ENCODE assay signal across 8 cellular contexts in the genomic region with DNA sequence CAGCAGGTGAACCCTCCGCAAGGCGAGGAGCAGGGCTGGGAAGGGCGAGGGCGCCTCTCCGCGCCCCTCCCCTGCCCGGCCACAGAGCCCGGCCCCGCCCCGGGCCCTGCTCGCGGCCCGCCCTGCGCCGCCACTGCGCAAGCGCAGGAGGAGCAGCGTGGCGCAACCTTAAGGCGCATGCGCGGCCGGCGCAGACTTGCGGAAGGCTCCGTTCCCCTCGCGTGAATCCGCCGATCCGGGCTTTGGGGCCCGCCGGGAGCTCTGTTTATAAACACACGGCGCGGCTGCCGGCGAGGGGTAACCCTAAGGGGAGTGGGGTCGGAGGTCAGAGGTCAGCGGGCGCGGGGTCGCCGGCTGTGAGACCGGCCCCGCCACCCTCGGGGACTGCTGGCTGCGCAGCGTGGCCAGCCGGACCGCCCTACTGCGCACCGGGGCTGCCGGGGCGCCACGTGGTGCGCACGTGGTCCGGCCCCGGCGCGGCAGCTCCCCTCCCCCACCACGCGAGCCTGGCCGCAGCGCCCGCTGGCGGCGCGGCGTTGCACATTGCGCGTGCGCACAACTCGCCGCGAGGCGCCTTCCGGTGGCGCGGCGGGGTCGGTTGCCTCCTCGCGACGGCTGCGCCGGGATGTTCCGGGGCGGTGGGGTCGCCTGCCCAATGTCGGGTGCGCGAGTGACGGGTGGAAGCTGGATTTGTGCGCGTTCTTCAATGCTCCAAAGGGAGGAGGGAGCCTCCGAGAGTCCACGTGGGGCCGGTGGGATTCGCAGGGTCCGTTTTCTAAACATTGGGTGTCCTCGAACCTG. TPM values are rescaled to one million over a fixed set of nuclear protein-coding genes. Genes with fewer than 3 reads are reported as not detected.
DNase-seq lines count a peak whose midpoint lies in the region; TF ChIP-seq lines count a peak whose summit lies in the region.

No MANE protein-coding gene starts in this region.

- peak overlapping the region; percentile 63 for H3K4me3 ChIP-seq in H7 (ENCODE audit: insufficient read depth, low read depth, low read length)
- peak overlapping the region; percentile 64 for H3K4me3 ChIP-seq in thymus (ENCODE audit: low read length)

- H3K36me3 Mint-ChIP-seq in osteocyte (ENCODE audit: unreplicated experiment), result no peaks in the 10 kb centered on the region

- H3K27ac ChIP-seq in thymus (ENCODE audit: low read depth), result peak overlapping the region; percentile 90

- peak; percentile 60 for TF ChIP-seq CTCF in osteocyte (IDR thresholded peaks at IDR 0.05)

- H3K27me3 ChIP-seq in H7 (ENCODE audit: control insufficient read depth, insufficient read depth, low read length), result no peaks in the 10 kb centered on the region
- no peaks in the 10 kb centered on the region for H3K27me3 ChIP-seq in thymus (ENCODE audit: control insufficient read depth, insufficient read depth)

- peak overlapping the region; percentile 93 for H3K27ac Mint-ChIP-seq in osteocyte (ENCODE audit: unreplicated experiment)

- peak; percentile 97 for DNase-seq in GM03348 (ENCODE audit: low spot score)
- DNase-seq in H7, result peak; percentile 99
- peak; percentile 99 for DNase-seq in LoVo (ENCODE audit: low spot score)
- DNase-seq in SHP77 treated with DMSO at 0.1 percent for 48 hours (lab: John Stamatoyannopoulos, UW), result peak; percentile 91
- peak; percentile 96 for DNase-seq in activated naive CD4-positive, alpha-beta T cell treated with Interleukin-2 at 50 U/mL for 16 hours
- DNase-seq in germinal center (ENCODE audit: low spot score), result peak; percentile 97
- peak; percentile 99 for DNase-seq in osteocyte (ENCODE audit: extremely low spot score, unreplicated experiment)

- peaks cover 2% of the 10 kb centered on the region for H3K4me1 ChIP-seq in thymus (ENCODE audit: control insufficient read depth, insufficient read depth, low read length)

- H3K36me3 ChIP-seq in H7 (replicated peaks; ENCODE audit: control insufficient read depth, insufficient read depth, low read length) (no peaks in the 10 kb centered on the region), thymus (ENCODE audit: control insufficient read depth, insufficient read depth) (no peaks in the 10 kb centered on the region)

- WGBS in thymus, result under 1% methylated on average over 103 of the region's 103 CpGs

- peaks cover 8% of the 10 kb centered on the region for H3K4me1 Mint-ChIP-seq in osteocyte (ENCODE audit: unreplicated experiment)

- peak overlapping the region; percentile 84 for H3K4me3 Mint-ChIP-seq in osteocyte (ENCODE audit: unreplicated experiment)

- H3K9me3 ChIP-seq in thymus (ENCODE audit: control insufficient read depth), result no peaks in the 10 kb centered on the region

- H3K9me3 Mint-ChIP-seq in osteocyte (ENCODE audit: unreplicated experiment), result no peaks in the 10 kb centered on the region

- H3K27me3 Mint-ChIP-seq in osteocyte (ENCODE audit: unreplicated experiment), result no peaks in the 10 kb centered on the region

RNA-seq across cellular contexts. Expression of a gene that starts 40.2 kb away (rescaled TPM):
- 20.4 and 23.1 TPM in 2 replicates for total RNA-seq in H7 (2014; rRNA removed; shearing (Covaris generic))
- 56.2 and 63.1 TPM in 2 replicates for total RNA-seq in osteocyte
- polyA plus RNA-seq in thymus, result 7.6 TPM

Comparison
In these comparisons a context has a peak if more than half of its experiments do, and no peak if none do; other contexts are left out.
1. Peak in every context shown above with its lines: DNase-seq, H3K4me3 ChIP-seq and H3K27ac ChIP-seq.